Comparison of ENCODE assay signal across 18 cellular contexts in genomic region chr3:140388525-140388924, GRCh38.
DNase-seq lines count a peak whose midpoint lies in the region; ATAC-seq and TF ChIP-seq lines count a peak whose summit lies in the region.
"Had no signal": no experiment of that assay in that cellular context is flagged by ENCODE, and none has a peak within 500 bp of the region (broad histone marks: within the 10 kb centered on the region; RNA-seq: fewer than 3 reads in every experiment).

No MANE protein-coding gene starts in this region.

- TF ChIP-seq POLR2A in adrenal gland (IDR thresholded peaks at IDR 0.05) = no peak

- no peak overlapping the region for H3K9ac ChIP-seq in colonic mucosa (ENCODE audit: low read depth in 2 of 2, low read length in 2 of 2)

- H3K27ac ChIP-seq in left lung = peak overlapping the region in 1 of 2 donors; percentile 5
- no peak overlapping the region for H3K27ac ChIP-seq in adrenal gland
- no peak overlapping the region for H3K27ac ChIP-seq in colonic mucosa

- ATAC-seq in left lung = peak; percentile 73
- ATAC-seq: GM23338, HCT116, SK-N-SH treated with all-trans-retinoic acid at 6 μM for 48 hours had no signal

- H3K4me3 ChIP-seq in left lung (no peak overlapping the region), adrenal gland (no peak overlapping the region), colonic mucosa (no peak overlapping the region)
- H3K4me3 ChIP-seq: GM23338 had no signal

- DNase-seq in DMS 273 treated with DMSO at 0.1 percent for 48 hours (lab: John Stamatoyannopoulos, UW) = peak; percentile 41
- peak; percentile 90 for DNase-seq in DMS79 treated with DMSO at 0.1 percent for 48 hours (lab: John Stamatoyannopoulos, UW)
- DNase-seq in NCI-H446 treated with DMSO at 0.1 percent for 48 hours (lab: John Stamatoyannopoulos, UW) = peak; percentile 95
- DNase-seq in left lung = no peak
- DNase-seq in adrenal gland = no peak
- DNase-seq in NCI-H1417 treated with DMSO at 0.1 percent for 48 hours (lab: John Stamatoyannopoulos, UW) = no peak
- no peak for DNase-seq in colonic mucosa
- DNase-seq: Caco-2; CD4-positive, CD25-positive, alpha-beta regulatory T cell; GF-D8; Kasumi-1; NCI-H1930; NCI-H226; SHP77 treated with DMSO at 0.1 percent for 48 hours; T-helper 1 cell had no signal

- intact Hi-C loops in left lung (cut with DNase I) (no loop called here), adrenal gland (cut with DNase I) (no loop called here), colonic mucosa (cut with DNase I) (no loop called here)

- TF ChIP-seq CTCF in left lung (IDR thresholded peaks at IDR 0.05) (no peak), adrenal gland (IDR thresholded peaks at IDR 0.05) (no peak), colonic mucosa (IDR thresholded peaks at IDR 0.05) (no peak)

- H3K36me3 ChIP-seq in left lung (no peaks in the 10 kb centered on the region), adrenal gland (replicated peaks in 1 of 2) (no peaks in the 10 kb centered on the region), colonic mucosa (no peaks in the 10 kb centered on the region)

- H3K9me3 ChIP-seq in left lung (no peaks in the 10 kb centered on the region), adrenal gland (replicated peaks in 1 of 3) (peaks cover 0 to 8% (median 0%) of the 10 kb centered on the region in 3 donors), colonic mucosa (no peaks in the 10 kb centered on the region)
- H3K9me3 ChIP-seq: Caco-2 had no signal

- 80 to 100% (median 86%) methylated on average over 1 of the region's 1 CpG for WGBS in adrenal gland, 4 donors

- H3K4me1 ChIP-seq in left lung (no peaks in the 10 kb centered on the region), adrenal gland (replicated peaks in 1 of 2) (peaks cover 19 to 25% of the 10 kb centered on the region in 2 donors), colonic mucosa (no peaks in the 10 kb centered on the region)
- H3K4me1 ChIP-seq: Caco-2 had no signal

- no peaks in the 10 kb centered on the region for H3K27me3 ChIP-seq in left lung
- no peaks in the 10 kb centered on the region for H3K27me3 ChIP-seq in adrenal gland
- no peaks in the 10 kb centered on the region for H3K27me3 ChIP-seq in colonic mucosa

Comparison
In these comparisons a context has a peak if more than half of its experiments do, and no peak if none do; other contexts are left out.
1. DNase-seq: peak in DMS 273 treated with DMSO at 0.1 percent for 48 hours (single experiment), DMS79 treated with DMSO at 0.1 percent for 48 hours (single experiment) and NCI-H446 treated with DMSO at 0.1 percent for 48 hours (single experiment); none in left lung (0 of 2), adrenal gland (0 of 7), NCI-H1417 treated with DMSO at 0.1 percent for 48 hours (single experiment) and colonic mucosa (single experiment).